ENCODE assay signal across 26 cellular contexts in the genomic region with DNA sequence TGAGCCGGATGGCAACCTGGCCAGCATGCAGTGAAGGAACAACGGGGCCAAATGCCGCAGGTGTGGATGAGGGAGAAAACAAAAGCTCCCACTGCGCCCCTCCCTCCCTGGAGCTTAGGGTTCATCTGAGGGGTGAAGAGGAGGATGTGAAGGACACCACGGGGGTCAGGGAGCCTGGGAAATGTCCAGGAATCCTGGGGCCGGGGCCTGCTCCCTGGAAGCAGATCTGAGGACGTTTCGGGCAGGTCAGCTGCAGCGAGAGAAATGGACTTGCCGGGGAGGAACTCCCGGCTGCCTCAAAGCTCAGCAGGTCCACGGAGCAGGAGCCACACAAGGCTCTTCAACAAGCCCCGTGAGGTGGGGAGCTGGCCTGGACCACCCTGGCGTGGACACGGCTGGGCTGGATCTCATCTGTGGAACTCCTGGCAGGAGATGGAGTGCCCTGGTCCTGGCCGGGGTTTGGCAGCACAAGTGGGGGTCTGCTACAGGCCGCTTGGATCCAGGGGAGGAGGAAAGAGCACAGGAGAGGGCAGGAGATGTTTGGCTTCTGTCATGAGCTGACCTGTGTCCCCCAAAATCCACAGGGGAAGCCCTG.
"Had no signal": no experiment of that assay in that cellular context is flagged by ENCODE, and none has a peak within 500 bp of the region (broad histone marks: within the 10 kb centered on the region; RNA-seq: fewer than 3 reads in every experiment).

No MANE protein-coding gene starts in this region.

- H3K36me3 Mint-ChIP-seq: IgD-negative memory B cell had no signal

- H3K36me3 ChIP-seq: SJSA1 had no signal

- H3K27me3 Mint-ChIP-seq: IgD-negative memory B cell had no signal

- H3K4me1 ChIP-seq: SJSA1 had no signal

- H3K4me3 ChIP-seq: K562, SJSA1, SK-N-MC had no signal

- H3K27ac Mint-ChIP-seq: IgD-negative memory B cell had no signal

- H3K27me3 ChIP-seq: SJSA1 had no signal

- H3K4me3 Mint-ChIP-seq: IgD-negative memory B cell had no signal

- FAIRE-seq: HTR-8/SVneo, K562, RCC 7860 had no signal

- H3K9ac ChIP-seq: KMS-11 had no signal

- ATAC-seq: K562 had no signal

- H3K27ac ChIP-seq: HL-60, KMS-11, SJSA1, SK-N-MC had no signal

- DNase-seq: Kasumi-1, MM.1S, NCI-H1092 treated with DMSO at 0.1 percent for 48 hours, NCI-H1436, NCI-H187, NCI-H2029, NCI-H2081 treated with DMSO at 0.1 percent for 48 hours, NCI-H2171, NCI-H226, NCI-H446, NCI-H510A, NCI-H524 treated with DMSO at 0.1 percent for 48 hours, NCI-H69, NCI-H774, Right ventricle myocardium superior, RPMI8226, SIG-M5, SW 1271 had no signal

- H3K4me2 ChIP-seq: KMS-11 had no signal
